ENCODE assay signal across 8 cellular contexts in the genomic region with DNA sequence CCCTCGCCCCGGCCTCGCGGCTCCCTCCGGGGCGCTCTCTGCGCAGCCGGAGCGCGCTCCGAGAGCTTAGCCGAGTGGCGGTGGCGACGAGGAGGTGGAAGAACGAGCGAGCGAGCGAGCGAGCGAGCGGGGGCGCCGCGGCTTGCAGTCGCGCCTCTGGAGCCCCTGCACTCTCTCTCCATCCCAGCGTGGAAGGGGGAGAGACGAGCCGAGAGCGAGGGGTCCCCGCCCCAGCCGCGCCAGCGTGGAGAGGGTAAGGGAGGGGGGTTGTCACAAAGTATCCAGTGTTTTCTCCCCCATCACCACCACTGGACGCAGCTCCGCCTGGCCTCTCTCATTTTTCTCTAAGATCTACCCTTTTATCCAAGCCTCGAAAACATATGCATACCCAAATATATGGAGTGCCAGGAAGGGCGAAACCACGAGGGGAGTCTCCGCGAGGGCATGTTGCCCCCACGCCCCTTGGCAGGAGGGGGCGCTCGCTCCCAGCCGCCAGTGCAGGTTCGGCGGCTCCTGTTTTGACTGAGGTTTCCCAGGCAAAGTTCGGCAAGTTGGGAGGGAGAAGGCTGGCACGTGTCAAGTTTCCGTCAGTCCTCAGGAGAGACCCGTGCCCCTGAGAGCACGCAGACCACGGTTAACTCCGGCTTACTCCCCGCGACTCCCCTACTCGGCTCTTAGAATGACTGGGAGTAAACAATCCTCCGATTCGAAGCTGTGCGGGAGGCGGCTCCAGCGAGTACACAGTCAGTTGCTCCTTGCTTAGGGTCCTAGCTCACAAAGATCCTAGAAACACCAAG. TPM values are rescaled to one million over a fixed set of nuclear protein-coding genes. Genes with fewer than 3 reads are reported as not detected.
DNase-seq lines count a peak whose midpoint lies in the region; ATAC-seq, FAIRE-seq and TF ChIP-seq lines count a peak whose summit lies in the region.

No MANE protein-coding gene starts in this region.

- H3K27ac Mint-ChIP-seq in chondrocyte (ENCODE audit: unreplicated experiment): no peak overlapping the region

- H3K9me3 ChIP-seq in left lung: no peaks in the 10 kb centered on the region
- no peaks in the 10 kb centered on the region for H3K9me3 ChIP-seq in transverse colon

- H3K4me1 ChIP-seq in left lung (peaks cover 0 to 17% of the 10 kb centered on the region in 2 donors), transverse colon (peaks cover 0 to 24% (median 11%) of the 10 kb centered on the region in 4 donors)

- TF ChIP-seq EP300 in transverse colon (IDR thresholded peaks at IDR 0.05; ENCODE audit: low read depth): no peak

- no peak for TF ChIP-seq POLR2A in transverse colon (IDR thresholded peaks at IDR 0.05)

- WGBS in transverse colon (ENCODE audit: low coverage in 1 of 2), 2 donors: 22% methylated on average over 61 of the region's 63 CpGs; no CpG with 5 or more reads in 1 of the 2 donors

- H3K27me3 ChIP-seq in left lung (peaks cover 42 to 78% of the 10 kb centered on the region in 2 donors), transverse colon (peaks cover 69% of the 10 kb centered on the region)

- intact Hi-C loops in left lung (cut with DNase I) (no loop called here), transverse colon (cut with DNase I; ENCODE audit: low total_unique reads) (no loop called here)

- no peak for DNase-seq in D721Med (ENCODE audit: insufficient read length, low spot score)
- DNase-seq in NCI-H1694 treated with DMSO at 0.1 percent for 48 hours (lab: John Stamatoyannopoulos, UW): peak; percentile 63
- no peak for DNase-seq in chondrocyte (ENCODE audit: low spot score)
- peak in 1 of 2 donors; percentile 66 for DNase-seq in left lung
- no peak for DNase-seq in transverse colon
- DNase-seq in activated CD8-positive, alpha-beta memory T cell treated with anti-CD3 and anti-CD28 coated beads for 24 hours: no peak

- no peaks in the 10 kb centered on the region for H3K9me3 Mint-ChIP-seq in chondrocyte (ENCODE audit: low read depth)

- H3K36me3 ChIP-seq in left lung (no peaks in the 10 kb centered on the region), transverse colon (no peaks in the 10 kb centered on the region)

- TF ChIP-seq CTCF in D721Med (IDR thresholded peaks at IDR 0.05; ENCODE audit: insufficient read depth, missing control alignments) (peak; percentile 84), chondrocyte (IDR thresholded peaks at IDR 0.05) (peak; percentile 86), left lung (IDR thresholded peaks at IDR 0.05) (no peak), transverse colon (IDR thresholded peaks at IDR 0.05) (peak in 4 of 5 experiments; percentile 19 to 35 (median 26))

- peaks cover 21% of the 10 kb centered on the region for H3K4me1 Mint-ChIP-seq in chondrocyte (ENCODE audit: low read depth)

- H3K27me3 Mint-ChIP-seq in chondrocyte (ENCODE audit: low read depth): peaks cover 53% of the 10 kb centered on the region

- H3K36me3 Mint-ChIP-seq in chondrocyte (ENCODE audit: low read depth): no peaks in the 10 kb centered on the region

- no peak for FAIRE-seq in D721Med (lab: Jason Lieb, UNC)

- peak overlapping the region; percentile 79 for H3K4me3 Mint-ChIP-seq in chondrocyte (ENCODE audit: unreplicated experiment)

- H3K4me3 ChIP-seq in left lung (no peak overlapping the region), transverse colon (peak overlapping the region in 2 of 4 donors; percentile 23 to 44)

- H3K27ac ChIP-seq in left lung (no peak overlapping the region), transverse colon (no peak overlapping the region)

- in situ Hi-C loops in transverse colon (cut with MboI; ENCODE audit: low pct_ligation_motif_present in 1 of 4, low pct_unique_long_range_greater_than_20kb in 1 of 4, low sequenced_read_pairs in 3 of 4): no loop called here

- ATAC-seq in left lung: peak; percentile 60
- ATAC-seq in GM21529 (IDR thresholded peaks at IDR 0.05; ENCODE audit: unreplicated experiment): no peak
- no peak for ATAC-seq in GM18858 (IDR thresholded peaks at IDR 0.05; ENCODE audit: unreplicated experiment)

RNA-seq across cellular contexts. Expression of a gene that starts 0.6 kb away (rescaled TPM):
- 0.12 TPM in 1 of 3 replicates, not detected in the others for total RNA-seq in chondrocyte
- total RNA-seq in left lung: under 1 TPM; 0.17 to 0.79 TPM
- total RNA-seq in transverse colon: 1 to 10 TPM in 1 of 4 donors, under 1 TPM in 1, not detected in 2; 0.48 to 1.2 TPM

Comparison
In these comparisons a context has a peak if more than half of its experiments do, and no peak if none do; other contexts are left out.
1. CTCF ChIP-seq: peak in D721Med (single experiment), chondrocyte (single experiment) and transverse colon (4 of 5); none in left lung (0 of 2).